8 cellular contexts compared by ENCODE assay signal in the genomic region with DNA sequence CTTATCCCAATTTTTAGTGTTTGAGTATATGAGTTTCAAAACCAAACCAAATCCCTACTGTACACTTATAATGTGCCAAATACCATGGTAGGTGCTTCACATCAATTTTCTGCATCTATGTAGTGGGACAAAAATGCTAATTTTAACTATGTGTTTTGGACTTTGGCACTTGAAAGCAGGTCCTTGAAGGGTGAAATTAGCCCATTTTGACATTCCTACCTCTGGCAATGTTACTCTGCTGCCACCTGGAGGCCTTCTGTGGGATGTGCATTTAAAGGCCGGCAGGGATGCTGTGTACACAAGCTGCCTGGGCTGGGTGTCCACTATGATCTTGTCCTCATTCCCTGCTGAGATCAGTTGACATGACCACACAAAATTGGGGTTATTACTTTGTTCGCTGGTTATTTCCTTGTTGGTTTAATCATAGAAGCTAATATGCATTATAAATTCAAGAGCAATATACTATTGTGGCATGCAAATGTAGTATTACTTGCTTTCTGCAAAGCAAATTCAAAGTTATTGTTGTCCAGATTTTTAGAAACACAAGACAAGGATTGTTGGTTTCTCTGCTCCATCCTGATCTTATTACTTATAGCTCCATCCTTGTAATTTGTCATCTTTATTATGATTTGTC.
DNase-seq lines count a peak whose midpoint lies in the region; ATAC-seq, FAIRE-seq and TF ChIP-seq lines count a peak whose summit lies in the region.

No MANE protein-coding gene starts in this region.

- no peaks in the 10 kb centered on the region for H3K36me3 Mint-ChIP-seq in T-helper 17 cell (ENCODE audit: low read depth)

- DNase-seq in GM19239 (ENCODE audit: insufficient read length, low spot score) (peak; percentile 27), MV-4-11 (lab: John Stamatoyannopoulos, UW) (peak; percentile 49), T-helper 17 cell (peak; percentile 16 to 46 (median 16)), anterior cingulate cortex (lab: John Stamatoyannopoulos, UW) (peak in 56 of 58 donors; percentile 2 to 80 (median 39)), hippocampal formation (lab: John Stamatoyannopoulos, UW) (peak; percentile 52 to 56), small intestine (peak; percentile 70)

- peaks cover 6% of the 10 kb centered on the region for H3K4me1 Mint-ChIP-seq in T-helper 17 cell

- H3K9me3 ChIP-seq in T-helper 17 cell (ENCODE audit: control insufficient read depth, low read length, poor library complexity, severe bottlenecking) = no peaks in the 10 kb centered on the region
- H3K9me3 ChIP-seq in small intestine (ENCODE audit: control insufficient read depth, low read depth) = no peaks in the 10 kb centered on the region

- no peaks in the 10 kb centered on the region for H3K36me3 ChIP-seq in small intestine (ENCODE audit: control insufficient read depth in 2 of 2, insufficient read depth in 2 of 2, low read length in 2 of 2)

- ATAC-seq in T-helper 17 cell (peak; percentile 79), GM21717 (IDR thresholded peaks at IDR 0.05; ENCODE audit: unreplicated experiment) (no peak)

- peaks cover 61% of the 10 kb centered on the region for H3K27me3 Mint-ChIP-seq in T-helper 17 cell

- 0 to 2% (median 0%) methylated on average over 2 of the region's 2 CpGs for WGBS in small intestine, 3 donors

- no peak overlapping the region for H3K27ac ChIP-seq in C4-2B
- no peak overlapping the region for H3K27ac ChIP-seq in small intestine (ENCODE audit: low read depth in 1 of 2, low read length in 1 of 2)

- H3K27ac Mint-ChIP-seq in T-helper 17 cell = no peak overlapping the region

- FAIRE-seq in GM19239 (lab: Jason Lieb, UNC) = peak; percentile 84
- FAIRE-seq in small intestine (lab: Jason Lieb, UNC) = no peak

- peak; percentile 99 for TF ChIP-seq CTCF in C4-2B (conservative IDR thresholded peaks at IDR 0.05)

- H3K4me1 ChIP-seq in small intestine (ENCODE audit: control insufficient read depth in 2 of 2, insufficient read depth in 1 of 2, low read depth in 1 of 2, low read length in 1 of 2) = no peaks in the 10 kb centered on the region

- H3K4me3 Mint-ChIP-seq in T-helper 17 cell = no peak overlapping the region

- no peak overlapping the region for H3K4me3 ChIP-seq in small intestine (ENCODE audit: low read depth in 1 of 2, low read length in 2 of 2)

- H3K27me3 ChIP-seq in small intestine (ENCODE audit: control insufficient read depth in 2 of 2, insufficient read depth in 2 of 2, low read length in 2 of 2) = no peaks in the 10 kb centered on the region

Comparison
In these comparisons a context has a peak if more than half of its experiments do, and no peak if none do; other contexts are left out.
1. DNase-seq: peak in every context shown above with its lines; median percentile 70 in small intestine; 54 in hippocampal formation; 49 in MV-4-11; 39 in anterior cingulate cortex; 27 in GM19239; 16 in T-helper 17 cell.